In the genomic region with DNA sequence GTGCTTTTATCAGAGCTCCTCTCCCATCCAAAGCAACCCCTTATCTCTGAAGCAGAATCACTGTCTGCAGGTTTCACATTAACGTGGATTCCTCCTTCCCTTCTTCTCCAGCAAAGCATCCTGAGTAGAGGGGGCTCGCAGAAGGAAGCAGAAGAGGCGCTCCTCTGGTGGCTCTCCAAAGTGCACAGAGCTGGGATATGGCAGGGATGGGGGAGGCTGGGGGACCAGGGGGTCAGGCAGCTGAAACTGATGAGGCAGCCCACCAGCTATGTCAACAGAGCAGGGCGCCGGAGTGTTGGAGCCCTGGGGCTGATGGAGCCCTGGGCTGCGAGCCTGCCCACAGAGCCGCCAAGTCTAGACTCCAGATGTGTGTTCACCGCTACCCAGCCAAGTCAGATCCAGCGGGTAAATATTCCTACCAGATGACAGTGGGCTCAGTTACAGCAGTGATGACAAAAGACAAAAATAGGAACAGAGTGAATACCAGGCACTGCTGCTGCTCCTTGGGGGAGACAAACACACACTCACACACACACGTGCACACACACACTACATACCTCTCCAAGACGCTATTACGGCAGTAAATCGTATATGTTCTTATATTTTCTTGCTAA, we compare ENCODE assay signal across 10 cellular contexts.
DNase-seq lines count a peak whose midpoint lies in the region; ATAC-seq, FAIRE-seq and TF ChIP-seq lines count a peak whose summit lies in the region.
"Had no signal": no experiment of that assay in that cellular context is flagged by ENCODE, and none has a peak within 500 bp of the region (broad histone marks: within the 10 kb centered on the region; RNA-seq: fewer than 3 reads in every experiment).

No MANE protein-coding gene starts in this region.

- H3K4me2 ChIP-seq in A549 = peak overlapping the region; percentile 23; the same call in 2 of the 3 replicates

- no peak for DNase-seq in A549 (ENCODE audit: low read depth in 1 of 2, low spot score in 1 of 2)
- DNase-seq in MV-4-11 (lab: John Stamatoyannopoulos, UW) = peak; percentile 19
- peak; percentile 83 for DNase-seq in coronary artery (ENCODE audit: low spot score)
- no peak for DNase-seq in activated T-cell treated with anti-CD3 and anti-CD28 coated beads for 4 hours
- no peak for DNase-seq in T-helper 17 cell
- DNase-seq in COLO829 (ENCODE audit: low spot score) = no peak
- DNase-seq: CD4-positive, alpha-beta T cell had no signal

- H3K36me3 ChIP-seq in mucosa of rectum (ENCODE audit: control insufficient read depth in 2 of 2, insufficient read depth in 2 of 2, low read length in 2 of 2) = no peaks in the 10 kb centered on the region

- peaks cover 14% of the 10 kb centered on the region; the same call in 2 of the 3 replicates for H3K4me1 ChIP-seq in A549
- H3K4me1 ChIP-seq in mucosa of rectum (ENCODE audit: control insufficient read depth in 2 of 2, insufficient read depth in 2 of 2, low read length in 2 of 2) = peaks cover 2 to 10% of the 10 kb centered on the region in 2 donors

- H3K4me1 Mint-ChIP-seq in T-helper 17 cell = peaks cover 3% of the 10 kb centered on the region

- no peak overlapping the region for H3K4me3 ChIP-seq in A549
- peak overlapping the region; percentile 45 for H3K4me3 ChIP-seq in coronary artery
- no peak overlapping the region for H3K4me3 ChIP-seq in mucosa of rectum (ENCODE audit: low read length in 2 of 2)

- H3K27me3 Mint-ChIP-seq in T-helper 17 cell = no peaks in the 10 kb centered on the region
- H3K27me3 Mint-ChIP-seq: activated naive CD8-positive, alpha-beta T cell; CD4-positive, alpha-beta T cell had no signal

- no peak for TF ChIP-seq POLR2A in A549 (IDR thresholded peaks at IDR 0.05; ENCODE audit: low read length)

- no peak overlapping the region for H3K27ac Mint-ChIP-seq in T-helper 17 cell
- H3K27ac Mint-ChIP-seq: activated naive CD8-positive, alpha-beta T cell; CD4-positive, alpha-beta T cell had no signal

- H3K27ac ChIP-seq in A549 (no peak overlapping the region), coronary artery (peak overlapping the region; percentile 12 to 80), mucosa of rectum (ENCODE audit: low read depth in 2 of 2, low read length in 2 of 2) (peak overlapping the region; percentile 7 to 49)

- H3K36me3 Mint-ChIP-seq in T-helper 17 cell (ENCODE audit: low read depth) = no peaks in the 10 kb centered on the region
- H3K36me3 Mint-ChIP-seq: activated naive CD8-positive, alpha-beta T cell had no signal

- no peak for TF ChIP-seq RAD21 in A549 (conservative IDR thresholded peaks at IDR 0.05 in 1 of 2, IDR thresholded peaks at IDR 0.05 in 1 of 2)

- WGBS in A549 (ENCODE audit: missing lambda C conversion rate) = 74% methylated on average over 13 of the region's 13 CpGs

- ATAC-seq in A549 (peak in 1 of 2 experiments; percentile 53; a peak in 4 of 6 replicates), HG03469 (IDR thresholded peaks at IDR 0.05; ENCODE audit: unreplicated experiment) (no peak), T-helper 17 cell (no peak)

- CTCF ChIA-PET in A549 (lab: Yijun Ruan, JAX) = interaction anchor here (1.0 kb wide), 1 partner anchor 61 kb away, joined by 3 read pairs; no protein-coding TSS in a partner anchor

- no peaks in the 10 kb centered on the region for H3K27me3 ChIP-seq in mucosa of rectum (ENCODE audit: control insufficient read depth in 2 of 2, insufficient read depth in 2 of 2, low read length in 2 of 2)

- H3K4me3 Mint-ChIP-seq in T-helper 17 cell = no peak overlapping the region
- H3K4me3 Mint-ChIP-seq: activated naive CD8-positive, alpha-beta T cell; CD4-positive, alpha-beta T cell had no signal

- FAIRE-seq in A549 (lab: Jason Lieb, UNC) = no peak

- TF ChIP-seq CTCF in A549 (IDR thresholded peaks at IDR 0.05) (no peak), coronary artery (IDR thresholded peaks at IDR 0.05) (no peak)

- no peak for TF ChIP-seq EP300 in A549 (IDR thresholded peaks at IDR 0.05)

- H3K9ac ChIP-seq in mucosa of rectum (ENCODE audit: low read depth in 1 of 2, low read length in 2 of 2) = no peak overlapping the region

- no peaks in the 10 kb centered on the region for H3K9me3 ChIP-seq in A549
- H3K9me3 ChIP-seq in mucosa of rectum (ENCODE audit: control insufficient read depth in 2 of 2, low read length in 2 of 2) = no peaks in the 10 kb centered on the region
- H3K9me3 ChIP-seq in T-helper 17 cell (ENCODE audit: control insufficient read depth, low read length, poor library complexity, severe bottlenecking) = no peaks in the 10 kb centered on the region

- POLR2A ChIA-PET in A549 (lab: Yijun Ruan, JAX) = interaction anchor here (1.6 kb wide), 1 partner anchor 679 kb away, joined by 7 read pairs; the partner anchor contains the start of gene ID2

TF ChIP-seq in A549, 52 proteins besides CTCF, POLR2A, EP300 and RAD21:
- TF ChIP-seq EHMT2 (IDR thresholded peaks at IDR 0.05; ENCODE audit: low read depth) (no peak), USF2 (IDR thresholded peaks at IDR 0.05) (no peak), KDM5A (IDR thresholded peaks at IDR 0.05) (no peak), JUN (IDR thresholded peaks at IDR 0.05) (no peak), POLR2AphosphoS2 (conservative IDR thresholded peaks at IDR 0.05; ENCODE audit: low read length) (no peak), GATA3 (IDR thresholded peaks at IDR 0.05; ENCODE audit: borderline replicate concordance) (no peak), NPAS2 (CRISPR knock-in tag; IDR thresholded peaks at IDR 0.05; ENCODE audit: borderline replicate concordance) (no peak), ZSCAN20 (CRISPR knock-in tag; IDR thresholded peaks at IDR 0.05) (no peak), HOXA7 (CRISPR knock-in tag; IDR thresholded peaks at IDR 0.05) (no peak)
- TF ChIP-seq, protein P1, sequence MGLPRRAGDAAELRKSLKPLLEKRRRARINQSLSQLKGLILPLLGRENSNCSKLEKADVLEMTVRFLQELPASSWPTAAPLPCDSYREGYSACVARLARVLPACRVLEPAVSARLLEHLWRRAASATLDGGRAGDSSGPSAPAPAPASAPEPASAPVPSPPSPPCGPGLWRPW (IDR thresholded peaks at IDR 0.05) = no peak
- TF ChIP-seq, protein P2, sequence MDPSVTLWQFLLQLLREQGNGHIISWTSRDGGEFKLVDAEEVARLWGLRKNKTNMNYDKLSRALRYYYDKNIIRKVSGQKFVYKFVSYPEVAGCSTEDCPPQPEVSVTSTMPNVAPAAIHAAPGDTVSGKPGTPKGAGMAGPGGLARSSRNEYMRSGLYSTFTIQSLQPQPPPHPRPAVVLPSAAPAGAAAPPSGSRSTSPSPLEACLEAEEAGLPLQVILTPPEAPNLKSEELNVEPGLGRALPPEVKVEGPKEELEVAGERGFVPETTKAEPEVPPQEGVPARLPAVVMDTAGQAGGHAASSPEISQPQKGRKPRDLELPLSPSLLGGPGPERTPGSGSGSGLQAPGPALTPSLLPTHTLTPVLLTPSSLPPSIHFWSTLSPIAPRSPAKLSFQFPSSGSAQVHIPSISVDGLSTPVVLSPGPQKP (IDR thresholded peaks at IDR 0.05; ENCODE audit: low read depth, low read length) = no peak

Comparison
In these comparisons a context has a peak if more than half of its experiments do, and no peak if none do; other contexts are left out.
1. DNase-seq: peak in MV-4-11 (single experiment) and coronary artery (single experiment); none in A549 (0 of 2), activated T-cell treated with anti-CD3 and anti-CD28 coated beads for 4 hours (single experiment), T-helper 17 cell (0 of 3) and COLO829 (single experiment).
2. H3K27ac ChIP-seq: peak in coronary artery (2 of 2) and mucosa of rectum (2 of 2); none in A549 (0 of 2).